Comparison of ENCODE assay signal across 9 cellular contexts in genomic region chr2:228657807-228658402, GRCh38.
A peak's percentile ranks its signal among the peaks of the same experiment; 100 is the strongest.
DNase-seq lines count a peak whose midpoint lies in the region; ATAC-seq and TF ChIP-seq lines count a peak whose summit lies in the region.
"Had no signal": no experiment of that assay in that cellular context is flagged by ENCODE, and none has a peak within 500 bp of the region (broad histone marks: within the 10 kb centered on the region; RNA-seq: fewer than 3 reads in every experiment).

No MANE protein-coding gene starts in this region.

- no peak overlapping the region for H3K4me3 Mint-ChIP-seq in Calu3 (ENCODE audit: low read depth, unreplicated experiment)
- no peak overlapping the region for H3K4me3 Mint-ChIP-seq in activated CD8-positive, alpha-beta memory T cell treated with anti-CD3 and anti-CD28 coated beads, Interleukin-2, amount 10 ng/mL, durations not matched to agents 7 days and 5 days
- H3K4me3 Mint-ChIP-seq: dendritic cell treated with granulocyte-macrophage colony-stimulating factor and Interleukin-4, amounts not matched to agents 40 ng/mL and 50 ng/mL, for 4 days had no signal

- peak; percentile 29 for DNase-seq in Calu3
- DNase-seq in Peyer's patch, result no peak
- peak; percentile 21 for DNase-seq in fibroblast of the conjunctiva (ENCODE audit: low read depth)
- DNase-seq in spleen, result no peak
- DNase-seq in activated CD8-positive, alpha-beta memory T cell treated with anti-CD3 and anti-CD28 coated beads, Interleukin-2, amount 10 ng/mL, durations not matched to agents 7 days and 5 days, result no peak

- H3K4me3 ChIP-seq in Peyer's patch (no peak overlapping the region), spleen (no peak overlapping the region), gastroesophageal sphincter (no peak overlapping the region)

- H3K4me1 Mint-ChIP-seq in Calu3 (ENCODE audit: low read depth, unreplicated experiment), result peaks cover 19% of the 10 kb centered on the region
- H3K4me1 Mint-ChIP-seq in activated CD8-positive, alpha-beta memory T cell treated with anti-CD3 and anti-CD28 coated beads, Interleukin-2, amount 10 ng/mL, durations not matched to agents 7 days and 5 days, result no peaks in the 10 kb centered on the region

- no peaks in the 10 kb centered on the region for H3K27me3 Mint-ChIP-seq in Calu3 (ENCODE audit: unreplicated experiment)
- H3K27me3 Mint-ChIP-seq in activated CD8-positive, alpha-beta memory T cell treated with anti-CD3 and anti-CD28 coated beads, Interleukin-2, amount 10 ng/mL, durations not matched to agents 7 days and 5 days, result no peaks in the 10 kb centered on the region
- H3K27me3 Mint-ChIP-seq: dendritic cell treated with granulocyte-macrophage colony-stimulating factor and Interleukin-4, amounts not matched to agents 40 ng/mL and 50 ng/mL, for 4 days had no signal

- H3K27ac ChIP-seq in Peyer's patch (no peak overlapping the region), spleen (no peak overlapping the region), gastroesophageal sphincter (no peak overlapping the region)

- TF ChIP-seq EP300 in gastroesophageal sphincter (IDR thresholded peaks at IDR 0.05), result no peak

- 51 to 65% (median 60%) methylated on average over 6 of the region's 6 CpGs for WGBS in spleen, 5 donors
- WGBS in gastroesophageal sphincter (ENCODE audit: low coverage in 1 of 2), 2 donors, result 40 to 45% methylated on average over 6 of the region's 6 CpGs

- no peaks in the 10 kb centered on the region for H3K4me1 ChIP-seq in Peyer's patch
- no peaks in the 10 kb centered on the region for H3K4me1 ChIP-seq in spleen
- no peaks in the 10 kb centered on the region for H3K4me1 ChIP-seq in gastroesophageal sphincter

- ATAC-seq in HG03280 (IDR thresholded peaks at IDR 0.05; ENCODE audit: unreplicated experiment), result peak; percentile 71
- ATAC-seq in activated CD8-positive, alpha-beta memory T cell treated with anti-CD3 and anti-CD28 coated beads, Interleukin-2, amount 10 ng/mL, durations not matched to agents 7 days and 5 days, result no peak
- no peak for ATAC-seq in gastroesophageal sphincter
- no peak for ATAC-seq in HG03565 (IDR thresholded peaks at IDR 0.05; ENCODE audit: unreplicated experiment)

- H3K27ac Mint-ChIP-seq in Calu3 (ENCODE audit: unreplicated experiment), result no peak overlapping the region
- no peak overlapping the region for H3K27ac Mint-ChIP-seq in activated CD8-positive, alpha-beta memory T cell treated with anti-CD3 and anti-CD28 coated beads, Interleukin-2, amount 10 ng/mL, durations not matched to agents 7 days and 5 days
- H3K27ac Mint-ChIP-seq: dendritic cell treated with granulocyte-macrophage colony-stimulating factor and Interleukin-4, amounts not matched to agents 40 ng/mL and 50 ng/mL, for 4 days had no signal

- H3K9me3 ChIP-seq in Peyer's patch (no peaks in the 10 kb centered on the region), spleen (no peaks in the 10 kb centered on the region), gastroesophageal sphincter (no peaks in the 10 kb centered on the region)

- no peaks in the 10 kb centered on the region for H3K9me3 Mint-ChIP-seq in Calu3 (ENCODE audit: low read depth, unreplicated experiment)
- H3K9me3 Mint-ChIP-seq in activated CD8-positive, alpha-beta memory T cell treated with anti-CD3 and anti-CD28 coated beads, Interleukin-2, amount 10 ng/mL, durations not matched to agents 7 days and 5 days (ENCODE audit: low read depth), result peaks cover 1% of the 10 kb centered on the region
- H3K9me3 Mint-ChIP-seq: dendritic cell treated with granulocyte-macrophage colony-stimulating factor and Interleukin-4, amounts not matched to agents 40 ng/mL and 50 ng/mL, for 4 days had no signal

- H3K36me3 Mint-ChIP-seq in Calu3 (ENCODE audit: insufficient read depth, unreplicated experiment), result no peaks in the 10 kb centered on the region
- no peaks in the 10 kb centered on the region for H3K36me3 Mint-ChIP-seq in activated CD8-positive, alpha-beta memory T cell treated with anti-CD3 and anti-CD28 coated beads, Interleukin-2, amount 10 ng/mL, durations not matched to agents 7 days and 5 days

- TF ChIP-seq CTCF in Calu3 (IDR thresholded peaks at IDR 0.05; ENCODE audit: unreplicated experiment), result no peak
- TF ChIP-seq CTCF in Peyer's patch (IDR thresholded peaks at IDR 0.05), result peak in 4 of 6 experiments; percentile 22 to 66 (median 62)
- peak in 6 of 11 experiments; percentile 14 to 37 (median 22) for TF ChIP-seq CTCF in spleen (IDR thresholded peaks at IDR 0.05 in 8 of 11, conservative IDR thresholded peaks at IDR 0.05 in 3 of 11)
- peak in 1 of 4 experiments; percentile 19 for TF ChIP-seq CTCF in gastroesophageal sphincter (IDR thresholded peaks at IDR 0.05)

- TF ChIP-seq POLR2A in Peyer's patch (IDR thresholded peaks at IDR 0.05) (no peak), spleen (IDR thresholded peaks at IDR 0.05) (no peak), gastroesophageal sphincter (IDR thresholded peaks at IDR 0.05) (no peak)

- H3K36me3 ChIP-seq in Peyer's patch (no peaks in the 10 kb centered on the region), spleen (no peaks in the 10 kb centered on the region), gastroesophageal sphincter (no peaks in the 10 kb centered on the region)

- no peaks in the 10 kb centered on the region for H3K27me3 ChIP-seq in Peyer's patch
- H3K27me3 ChIP-seq in spleen (replicated peaks in 1 of 7), result no peaks in the 10 kb centered on the region
- no peaks in the 10 kb centered on the region for H3K27me3 ChIP-seq in gastroesophageal sphincter

- CTCF ChIA-PET in Calu3 (lab: Charles Lee), result interaction anchor here (0.9 to 1.9 kb wide), 3 partner anchors 609 to 1000 kb away, joined by 3 to 6 read pairs (median 4); no protein-coding TSS in a partner anchor
- CTCF ChIA-PET in activated CD8-positive, alpha-beta memory T cell treated with anti-CD3 and anti-CD28 coated beads, Interleukin-2, amount 10 ng/mL, durations not matched to agents 7 days and 5 days (lab: Charles Lee), result no interaction called here

- BruUV-seq in Calu3 (replicated peaks; lab: Mats Ljungman, UMichigan), result no TSS peak

- intact Hi-C loops in Calu3 (cut with micrococcal nuclease; ENCODE audit: unreplicated experiment) (loop anchor here (1.0 kb wide), 3 partner anchors 340 to 768 kb away; no protein-coding TSS in a partner anchor), spleen (cut with DNase I; ENCODE audit: low total_unique reads) (loop anchor here (5.0 to 10.0 kb wide), 2 partner anchors 606 to 763 kb away; no protein-coding TSS in a partner anchor)

Comparison
In these comparisons a context has a peak if more than half of its experiments do, and no peak if none do; other contexts are left out.
1. DNase-seq: peak in Calu3 (single experiment) and fibroblast of the conjunctiva (single experiment); none in Peyer's patch (0 of 3), spleen (single experiment) and activated CD8-positive, alpha-beta memory T cell treated with anti-CD3 and anti-CD28 coated beads, Interleukin-2, amount 10 ng/mL, durations not matched to agents 7 days and 5 days (single experiment).